Comparison of ENCODE assay signal across 17 cellular contexts in the genomic region with DNA sequence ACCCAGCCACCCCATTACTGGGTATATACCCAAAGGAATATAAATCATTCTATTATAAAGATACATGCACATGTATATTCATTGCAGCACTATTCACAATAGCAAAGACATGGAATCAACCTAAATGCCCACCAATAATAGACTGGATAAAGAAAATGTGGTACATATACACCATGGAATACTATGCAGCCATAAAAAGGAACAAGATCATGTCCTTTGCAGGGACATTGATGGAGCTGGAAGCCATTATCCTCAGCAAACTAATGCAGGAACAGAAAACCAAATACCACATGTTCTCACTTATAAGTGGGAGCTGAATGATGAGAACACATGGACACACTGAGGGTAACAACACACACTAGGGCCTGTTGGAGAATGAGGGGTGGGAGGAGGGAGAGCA. TPM values are rescaled to one million over a fixed set of nuclear protein-coding genes. Genes with fewer than 3 reads are reported as not detected.
"Had no signal": no experiment of that assay in that cellular context is flagged by ENCODE, and none has a peak within 500 bp of the region (broad histone marks: within the 10 kb centered on the region; RNA-seq: fewer than 3 reads in every experiment).

No MANE protein-coding gene starts in this region.

RNA-seq across cellular contexts. Expression of gene MYOT, which starts 14.5 kb away (rescaled TPM):
- total RNA-seq: activated naive CD4-positive, alpha-beta T cell treated with anti-CD3 and anti-CD28 coated beads for 36 hours; activated naive CD4-positive, alpha-beta T cell treated with anti-CD3 and anti-CD28 coated beads, Interleukin-2, amount 50 U/mL, for 72 hours; activated naive CD8-positive, alpha-beta T cell treated with anti-CD3 and anti-CD28 coated beads for 36 hours; activated naive CD8-positive, alpha-beta T cell treated with anti-CD3 and anti-CD28 coated beads, Interleukin-2, amount 10 ng/mL, durations not matched to agents 7 days and 5 days; activated T-cell treated with anti-CD3 and anti-CD28 coated beads, Interleukin-2, amount 50 U/mL, for 4 hours; activated T-cell treated with anti-CD3 and anti-CD28 coated beads, Interleukin-2, amount 50 U/mL, for 72 hours; activated T-helper 1 cell treated with anti-CD3 and anti-CD28 coated beads, Interleukin-12 subunit alpha, Interleukin-12 subunit beta, Interleukin-2, Interleukin-4 antibody, amounts not matched to agents 30 ng/mL and 10 ng/mL and 1 ng/mL, durations not matched to agents 14 hours and 24 hours and 36 hours; activated T-helper 17 cell treated with anti-CD3 and anti-CD28 coated beads, Interleukin-2, amount 50 U/mL, for 72 hours; activated T-helper 2 cell treated with anti-CD3 and anti-CD28 coated beads, Interferon-gamma antibody, Interleukin-2, Interleukin-4, amounts not matched to agents 10 μg/mL and 5 μg/mL and 100 μg/mL, durations not matched to agents 14 hours and 24 hours and 36 hours; astrocyte; bronchial epithelial cell; cardiac muscle cell; chondrocyte had no signal
- polyA plus RNA-seq: cardiac muscle cell had no signal

RNA-seq across cellular contexts. Expression of gene PKD2L2, which starts 36.1 kb away (rescaled TPM):
- total RNA-seq: activated naive CD4-positive, alpha-beta T cell treated with anti-CD3 and anti-CD28 coated beads for 36 hours; activated naive CD8-positive, alpha-beta T cell treated with anti-CD3 and anti-CD28 coated beads for 36 hours; activated naive CD8-positive, alpha-beta T cell treated with anti-CD3 and anti-CD28 coated beads, Interleukin-2, amount 10 ng/mL, durations not matched to agents 7 days and 5 days; activated T-cell treated with anti-CD3 and anti-CD28 coated beads, Interleukin-2, amount 50 U/mL, for 4 hours; activated T-helper 1 cell treated with anti-CD3 and anti-CD28 coated beads, Interleukin-12 subunit alpha, Interleukin-12 subunit beta, Interleukin-2, Interleukin-4 antibody, amounts not matched to agents 30 ng/mL and 10 ng/mL and 1 ng/mL, durations not matched to agents 14 hours and 24 hours and 36 hours; activated T-helper 2 cell treated with anti-CD3 and anti-CD28 coated beads, Interferon-gamma antibody, Interleukin-2, Interleukin-4, amounts not matched to agents 10 μg/mL and 5 μg/mL and 100 μg/mL, durations not matched to agents 14 hours and 24 hours and 36 hours; aorta; ascending aorta; astrocyte; body of pancreas; bronchial epithelial cell; cardiac muscle cell; cerebellum; chondrocyte had no signal
- polyA plus RNA-seq: aorta, cardiac muscle cell had no signal
